Comparison of ENCODE assay signal across 21 cellular contexts in the genomic region with DNA sequence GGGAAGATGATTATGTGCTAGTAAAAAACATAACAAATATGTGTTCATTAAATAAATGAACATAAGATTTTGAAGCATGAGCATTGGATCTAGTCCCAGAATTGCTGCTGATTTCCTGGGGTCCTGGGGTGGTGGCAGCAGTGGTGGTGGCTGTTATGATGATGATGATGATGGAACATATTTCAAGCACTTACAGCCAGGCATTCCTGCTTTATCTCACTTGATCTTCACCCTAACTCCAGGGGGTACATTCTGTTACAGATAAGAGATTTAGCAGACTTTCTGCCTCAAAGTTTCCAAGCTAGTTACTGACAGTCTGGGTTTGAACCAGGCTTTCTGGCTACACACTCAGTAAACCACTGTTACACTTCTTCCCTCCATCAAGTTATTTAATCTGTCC. TPM values are rescaled to one million over a fixed set of nuclear protein-coding genes. Genes with fewer than 3 reads are reported as not detected.
DNase-seq lines count a peak whose midpoint lies in the region; ATAC-seq and TF ChIP-seq lines count a peak whose summit lies in the region.
"Had no signal": no experiment of that assay in that cellular context is flagged by ENCODE, and none has a peak within 500 bp of the region (broad histone marks: within the 10 kb centered on the region; RNA-seq: fewer than 3 reads in every experiment).

No MANE protein-coding gene starts in this region.

- no peaks in the 10 kb centered on the region for H3K9me3 Mint-ChIP-seq in activated naive CD8-positive, alpha-beta T cell treated with anti-CD3 and anti-CD28 coated beads, Interleukin-2, amount 10 ng/mL, durations not matched to agents 7 days and 5 days
- H3K9me3 Mint-ChIP-seq: CD4-positive, CD25-positive, alpha-beta regulatory T cell; GM23338; stimulated activated naive CD8-positive, alpha-beta T cell treated with anti-CD3 and anti-CD28 coated beads, Interleukin-15, amount 100 ng/mL, for 72 hours had no signal

- no peak for TF ChIP-seq CTCF in KMS-11 (conservative IDR thresholded peaks at IDR 0.05; ENCODE audit: low read depth, low read length)

- peaks cover 68% of the 10 kb centered on the region for H3K79me2 ChIP-seq in KMS-11 (ENCODE audit: insufficient read depth, low read depth)

- H3K36me3 ChIP-seq in BLaER1 = peaks cover 79% of the 10 kb centered on the region
- H3K36me3 ChIP-seq in KMS-11 (ENCODE audit: insufficient read depth) = no peaks in the 10 kb centered on the region; the same call in 1 of the 2 replicates
- H3K36me3 ChIP-seq in mesodermal cell (ENCODE audit: control insufficient read depth, insufficient read depth, low read length) = peaks cover 88% of the 10 kb centered on the region

- H3K9ac ChIP-seq in BLaER1 = 0 out of 2 replicates have a peak overlapping the region, but pooled peaks have one; percentile 41
- H3K9ac ChIP-seq in KMS-11 = peak overlapping the region; percentile 38; the same call in 1 of the 2 replicates

- H3K4me1 ChIP-seq in BLaER1 (peaks cover 34% of the 10 kb centered on the region), KMS-11 (ENCODE audit: low read depth, poor library complexity, severe bottlenecking) (peaks cover 81% of the 10 kb centered on the region), mesodermal cell (ENCODE audit: control insufficient read depth, insufficient read depth, low read length, poor library complexity, severe bottlenecking) (peaks cover 30% of the 10 kb centered on the region)

- peaks cover 35% of the 10 kb centered on the region for H3K4me1 Mint-ChIP-seq in activated naive CD8-positive, alpha-beta T cell treated with anti-CD3 and anti-CD28 coated beads, Interleukin-2, amount 10 ng/mL, durations not matched to agents 7 days and 5 days

- no peak overlapping the region for H3K4me3 Mint-ChIP-seq in activated naive CD8-positive, alpha-beta T cell treated with anti-CD3 and anti-CD28 coated beads, Interleukin-2, amount 10 ng/mL, durations not matched to agents 7 days and 5 days
- H3K4me3 Mint-ChIP-seq: GM23338; stimulated activated naive CD8-positive, alpha-beta T cell treated with anti-CD3 and anti-CD28 coated beads, Interleukin-15, amount 100 ng/mL, for 72 hours had no signal

- H3K27ac ChIP-seq in BLaER1 = no peak overlapping the region
- peak overlapping the region; percentile 87 for H3K27ac ChIP-seq in KMS-11
- peak overlapping the region; percentile 76 for H3K27ac ChIP-seq in mesodermal cell (ENCODE audit: low read depth, low read length, severe bottlenecking)

- H3K9me3 ChIP-seq in BLaER1 = no peaks in the 10 kb centered on the region
- H3K9me3 ChIP-seq in mesodermal cell (ENCODE audit: control insufficient read depth, low read length) = no peaks in the 10 kb centered on the region
- H3K9me3 ChIP-seq: Peyer's patch had no signal

- H3K27me3 Mint-ChIP-seq in activated naive CD8-positive, alpha-beta T cell treated with anti-CD3 and anti-CD28 coated beads, Interleukin-2, amount 10 ng/mL, durations not matched to agents 7 days and 5 days = no peaks in the 10 kb centered on the region
- H3K27me3 Mint-ChIP-seq: CD4-positive, CD25-positive, alpha-beta regulatory T cell; stimulated activated naive CD8-positive, alpha-beta T cell treated with anti-CD3 and anti-CD28 coated beads, Interleukin-15, amount 100 ng/mL, for 72 hours had no signal

- DNase-seq in activated naive CD8-positive, alpha-beta T cell treated with anti-CD3 and anti-CD28 coated beads, Interleukin-2, amount 10 ng/mL, durations not matched to agents 7 days and 5 days = no peak
- DNase-seq in NOMO-1 treated with dmso at 0.1 percent for 144 hours (lab: John Stamatoyannopoulos, UW; ENCODE audit: unreplicated experiment) = no peak
- DNase-seq in NCI-H1436 treated with DMSO at 0.1 percent for 48 hours (lab: John Stamatoyannopoulos, UW) = no peak
- DNase-seq in ACHN = no peak
- DNase-seq in DMS114 treated with DMSO at 0.1 percent for 48 hours (lab: John Stamatoyannopoulos, UW; ENCODE audit: unreplicated experiment) = no peak
- DNase-seq: activated CD4-positive, alpha-beta T cell treated with anti-CD3 and anti-CD28 coated beads, Interleukin-2, amount 50 U/mL, for 48 hours; activated naive CD4-positive, alpha-beta T cell treated with anti-CD3 and anti-CD28 coated beads, Interleukin-2, amount 50 U/mL, for 16 hours; CD4-positive, CD25-positive, alpha-beta regulatory T cell; hippocampal formation; IMR-90; NCI-H1417 treated with DMSO at 0.1 percent for 48 hours; NCI-H526 treated with DMSO at 0.1 percent for 48 hours; Peyer's patch; stimulated activated naive CD8-positive, alpha-beta T cell treated with anti-CD3 and anti-CD28 coated beads, Interleukin-15, amount 100 ng/mL, for 72 hours; T-helper 1 cell had no signal

- POLR2A ChIA-PET in activated naive CD8-positive, alpha-beta T cell treated with anti-CD3 and anti-CD28 coated beads, Interleukin-2, amount 10 ng/mL, durations not matched to agents 7 days and 5 days (lab: Charles Lee) = interaction anchor here (1.2 to 1.9 kb wide), 2 partner anchors 8 to 44 kb away, joined by 4 read pairs; partner anchors contain the start of gene VPS11

- H3K4me3 ChIP-seq in BLaER1 (no peak overlapping the region), KMS-11 (IDR thresholded peaks at IDR 0.05; ENCODE audit: insufficient read depth, low read depth, low read length) (no peak overlapping the region), mesodermal cell (ENCODE audit: extremely low read depth, insufficient read depth, low read length, poor library complexity, severe bottlenecking) (no peak overlapping the region)
- H3K4me3 ChIP-seq: GM23338 had no signal

- H3K4me2 ChIP-seq in BLaER1 = no peak overlapping the region
- peak overlapping the region; percentile 96 for H3K4me2 ChIP-seq in KMS-11
- H3K4me2 ChIP-seq: GM23338 had no signal

- H3K27ac Mint-ChIP-seq in activated naive CD8-positive, alpha-beta T cell treated with anti-CD3 and anti-CD28 coated beads, Interleukin-2, amount 10 ng/mL, durations not matched to agents 7 days and 5 days = peak overlapping the region; percentile 44

- no peaks in the 10 kb centered on the region for H3K27me3 ChIP-seq in BLaER1
- H3K27me3 ChIP-seq in KMS-11 (ENCODE audit: insufficient read depth, low read depth) = no peaks in the 10 kb centered on the region
- H3K27me3 ChIP-seq: Peyer's patch had no signal

- H4K20me1 ChIP-seq in BLaER1 = peaks cover 36% of the 10 kb centered on the region
- no peaks in the 10 kb centered on the region for H4K20me1 ChIP-seq in KMS-11 (ENCODE audit: insufficient read depth)

- no peak for ATAC-seq in activated naive CD8-positive, alpha-beta T cell treated with anti-CD3 and anti-CD28 coated beads, Interleukin-2, amount 10 ng/mL, durations not matched to agents 7 days and 5 days (ENCODE audit: low read depth)
- ATAC-seq: GM23338; left lobe of liver; sciatic nerve; stimulated activated naive CD8-positive, alpha-beta T cell treated with anti-CD3 and anti-CD28 coated beads, Interleukin-15, amount 100 ng/mL, for 72 hours had no signal

- in situ Hi-C loops in ACHN (cut with HindIII; ENCODE audit: low pct_ligation_motif_present, low pct_unique_long_range_greater_than_20kb, low sequenced_read_pairs) = no loop called here

- no peak overlapping the region for H2AFZ ChIP-seq in KMS-11 (ENCODE audit: low read depth)
- H2AFZ ChIP-seq: GM23338 had no signal

- H3K36me3 Mint-ChIP-seq in activated naive CD8-positive, alpha-beta T cell treated with anti-CD3 and anti-CD28 coated beads, Interleukin-2, amount 10 ng/mL, durations not matched to agents 7 days and 5 days = peaks cover 27% of the 10 kb centered on the region

RNA-seq across cellular contexts. Expression of gene TRAPPC4, which starts 5.2 kb away (rescaled TPM):
- 10 to 100 TPM; 80.5 to 84.4 TPM for total RNA-seq in activated naive CD8-positive, alpha-beta T cell treated with anti-CD3 and anti-CD28 coated beads, Interleukin-2, amount 10 ng/mL, durations not matched to agents 7 days and 5 days
- 82.2 TPM for polyA plus RNA-seq in mesodermal cell (2013, experiment 1 of 2)
- polyA plus RNA-seq in mesodermal cell (2013, experiment 2 of 2) = 77.0 TPM

RNA-seq across cellular contexts. Expression of gene RPS25, which starts 5.6 kb away (rescaled TPM):
- total RNA-seq in activated naive CD8-positive, alpha-beta T cell treated with anti-CD3 and anti-CD28 coated beads, Interleukin-2, amount 10 ng/mL, durations not matched to agents 7 days and 5 days = 1,000 to 10,000 TPM; 1,397 to 1,460 TPM
- 1,110 TPM for polyA plus RNA-seq in mesodermal cell (2013, experiment 1 of 2)
- 1,173 TPM for polyA plus RNA-seq in mesodermal cell (2013, experiment 2 of 2)

RNA-seq across cellular contexts. Expression of gene SLC37A4, which starts 6.9 kb away (rescaled TPM):
- 10 to 100 TPM; 20.3 to 23.9 TPM for total RNA-seq in activated naive CD8-positive, alpha-beta T cell treated with anti-CD3 and anti-CD28 coated beads, Interleukin-2, amount 10 ng/mL, durations not matched to agents 7 days and 5 days
- 23.5 TPM for polyA plus RNA-seq in mesodermal cell (2013, experiment 1 of 2)
- 22.4 TPM for polyA plus RNA-seq in mesodermal cell (2013, experiment 2 of 2)

RNA-seq across cellular contexts. Expression of gene CENATAC, which starts 25.8 kb away (rescaled TPM):
- total RNA-seq in activated naive CD8-positive, alpha-beta T cell treated with anti-CD3 and anti-CD28 coated beads, Interleukin-2, amount 10 ng/mL, durations not matched to agents 7 days and 5 days = 10 to 100 TPM; 66.8 to 74.2 TPM
- 18.0 TPM for polyA plus RNA-seq in mesodermal cell (2013, experiment 1 of 2)
- 20.9 TPM for polyA plus RNA-seq in mesodermal cell (2013, experiment 2 of 2)

RNA-seq across cellular contexts. Expression of gene HYOU1, which starts 33.3 kb away (rescaled TPM):
- total RNA-seq in activated naive CD8-positive, alpha-beta T cell treated with anti-CD3 and anti-CD28 coated beads, Interleukin-2, amount 10 ng/mL, durations not matched to agents 7 days and 5 days = 10 to 100 TPM; 76.5 to 83.1 TPM
- 246 TPM for polyA plus RNA-seq in mesodermal cell (2013, experiment 1 of 2)
- polyA plus RNA-seq in mesodermal cell (2013, experiment 2 of 2) = 207 TPM
